ENCODE assay signal across 14 cellular contexts in genomic region chrX:115948018-115948923, GRCh38.
A peak's percentile ranks its signal among the peaks of the same experiment; 100 is the strongest.
DNase-seq lines count a peak whose midpoint lies in the region; ATAC-seq and TF ChIP-seq lines count a peak whose summit lies in the region.
"Had no signal": no experiment of that assay in that cellular context is flagged by ENCODE, and none has a peak within 500 bp of the region (broad histone marks: within the 10 kb centered on the region; RNA-seq: fewer than 3 reads in every experiment).

No MANE protein-coding gene starts in this region.

- peak overlapping the region in 2 of 11 experiments; percentile 34 to 59; a peak in 3 of 22 replicates for H3K9ac ChIP-seq in BLaER1 treated with 17β-estradiol and CSF1 and Interleukin-3, amounts not matched to agents 10 nM and 100 nM
- H3K9ac ChIP-seq in mammary epithelial cell (ENCODE audit: insufficient read depth, low read length) = no peak overlapping the region

- peak; percentile 28 for TF ChIP-seq CTCF in NB4 (IDR thresholded peaks at IDR 0.05; ENCODE audit: low read depth, low read length)
- TF ChIP-seq CTCF in mammary epithelial cell (conservative IDR thresholded peaks at IDR 0.05 in 1 of 2, IDR thresholded peaks at IDR 0.05 in 1 of 2; ENCODE audit: extremely low read depth in 1 of 2, insufficient read depth in 1 of 2, low read depth in 1 of 2, low read length in 2 of 2) = peak; percentile 10 to 40
- no peak for TF ChIP-seq CTCF in type B pancreatic cell (conservative IDR thresholded peaks at IDR 0.05)

- H3K27ac ChIP-seq in BLaER1 treated with 17β-estradiol and CSF1 and Interleukin-3, amounts not matched to agents 10 nM and 100 nM = no peak overlapping the region
- no peak overlapping the region for H3K27ac ChIP-seq in mammary epithelial cell (ENCODE audit: insufficient read depth, low read depth, low read length)
- H3K27ac ChIP-seq: adrenal gland had no signal

- TF ChIP-seq POLR2A in NB4 (IDR thresholded peaks at IDR 0.05; ENCODE audit: extremely low read depth, insufficient read length) = no peak

- 81% methylated on average over 4 of the region's 4 CpGs for WGBS in mammary epithelial cell (ENCODE audit: low coverage, missing lambda C conversion rate)

- intact Hi-C loops in mammary epithelial cell (cut with micrococcal nuclease) = no loop called here

- H3K79me2 ChIP-seq in mammary epithelial cell (ENCODE audit: insufficient read depth, low read length) = peaks cover 6% of the 10 kb centered on the region

- in situ Hi-C loops in mammary epithelial cell (cut with MboI; ENCODE audit: low sequenced_read_pairs in 2 of 2) = no loop called here

- ATAC-seq in GM19395 (IDR thresholded peaks at IDR 0.05; ENCODE audit: unreplicated experiment) (peak; percentile 65), HG02642 (IDR thresholded peaks at IDR 0.05; ENCODE audit: poor library complexity, unreplicated experiment) (no peak)
- ATAC-seq: left ventricle myocardium superior, Panc1 had no signal

- H3K27me3 ChIP-seq in BLaER1 treated with 17β-estradiol and CSF1 and Interleukin-3, amounts not matched to agents 10 nM and 100 nM = peaks cover 34 to 79% (median 71%) of the 10 kb centered on the region in 11 experiments
- no peaks in the 10 kb centered on the region for H3K27me3 ChIP-seq in mammary epithelial cell (ENCODE audit: insufficient read depth, low read length)

- peak overlapping the region in 2 of 10 experiments; percentile 19 to 33; a peak in 1 of 20 replicates for H3K4me3 ChIP-seq in BLaER1 treated with 17β-estradiol and CSF1 and Interleukin-3, amounts not matched to agents 10 nM and 100 nM
- H3K4me3 ChIP-seq in NB4 (ENCODE audit: low read depth, low read length) (no peak overlapping the region), mammary epithelial cell (replicated peaks in 1 of 3; ENCODE audit: insufficient read depth in 1 of 3, low read depth in 2 of 3, low read length in 3 of 3) (no peak overlapping the region)
- H3K4me3 ChIP-seq: adrenal gland had no signal

- CTCF ChIA-PET in mammary epithelial cell (lab: Charles Lee; ENCODE audit: low non-redundant PET) = no interaction called here

- H3K4me2 ChIP-seq in BLaER1 treated with 17β-estradiol and CSF1 and Interleukin-3, amounts not matched to agents 10 nM and 100 nM = peak overlapping the region; percentile 3 to 79 (median 61); a peak in 20 of 22 replicates
- H3K4me2 ChIP-seq in mammary epithelial cell (ENCODE audit: insufficient read depth, low read depth, low read length) = no peak overlapping the region

- no peak overlapping the region for H3K27ac Mint-ChIP-seq in type B pancreatic cell
- H3K27ac Mint-ChIP-seq: B cell had no signal

- dilution Hi-C loops in mammary epithelial cell (cut with HindIII; ENCODE audit: low sequenced_read_pairs) = no loop called here

- no peaks in the 10 kb centered on the region for H3K27me3 Mint-ChIP-seq in type B pancreatic cell
- H3K27me3 Mint-ChIP-seq: B cell had no signal

- no peaks in the 10 kb centered on the region for H3K9me3 Mint-ChIP-seq in type B pancreatic cell

- H3K4me1 Mint-ChIP-seq in type B pancreatic cell (ENCODE audit: unreplicated experiment) = no peaks in the 10 kb centered on the region
- H3K4me1 Mint-ChIP-seq: B cell had no signal

- peaks cover 0 to 41% (median 23%) of the 10 kb centered on the region in 10 experiments; a peak in 12 of 20 replicates for H3K4me1 ChIP-seq in BLaER1 treated with 17β-estradiol and CSF1 and Interleukin-3, amounts not matched to agents 10 nM and 100 nM
- no peaks in the 10 kb centered on the region for H3K4me1 ChIP-seq in mammary epithelial cell (ENCODE audit: insufficient read depth, low read length)
- H3K4me1 ChIP-seq: adrenal gland had no signal

- H3K9me3 ChIP-seq in BLaER1 treated with 17β-estradiol and CSF1 and Interleukin-3, amounts not matched to agents 10 nM and 100 nM (replicated peaks in 1 of 11) = no peaks in the 10 kb centered on the region
- H3K9me3 ChIP-seq in mammary epithelial cell (replicated peaks; ENCODE audit: insufficient read depth, low read length) = no peaks in the 10 kb centered on the region
- H3K9me3 ChIP-seq: adrenal gland had no signal

- BruUV-seq in mammary epithelial cell (replicated peaks; lab: Mats Ljungman, UMichigan) = no TSS peak

- DNase-seq in NB4 (ENCODE audit: low read depth) = peak; percentile 39
- no peak for DNase-seq in mammary epithelial cell
- DNase-seq in type B pancreatic cell (ENCODE audit: extremely low spot score, unreplicated experiment) = no peak
- no peak for DNase-seq in occipital lobe (lab: John Stamatoyannopoulos, UW)
- DNase-seq in MV-4-11 (lab: John Stamatoyannopoulos, UW) = no peak
- DNase-seq: adrenal gland; KG1; left ventricle myocardium superior; stimulated activated CD4-positive, alpha-beta T cell treated with anti-CD3 and anti-CD28 coated beads, Interleukin-4, amount 100 ng/mL, for 1 hour had no signal

- H3K36me3 ChIP-seq in BLaER1 treated with 17β-estradiol and CSF1 and Interleukin-3, amounts not matched to agents 10 nM and 100 nM = no peaks in the 10 kb centered on the region
- no peaks in the 10 kb centered on the region for H3K36me3 ChIP-seq in mammary epithelial cell (ENCODE audit: insufficient read depth, low read length)
- H3K36me3 ChIP-seq: adrenal gland had no signal

- H3K4me3 Mint-ChIP-seq in type B pancreatic cell = no peak overlapping the region
- H3K4me3 Mint-ChIP-seq: B cell had no signal

- H3K36me3 Mint-ChIP-seq in type B pancreatic cell = peaks cover 34% of the 10 kb centered on the region

- H4K20me1 ChIP-seq in BLaER1 treated with 17β-estradiol and CSF1 and Interleukin-3, amounts not matched to agents 10 nM and 100 nM = no peaks in the 10 kb centered on the region
- no peaks in the 10 kb centered on the region for H4K20me1 ChIP-seq in mammary epithelial cell (ENCODE audit: insufficient read depth, low read length)

- H2AFZ ChIP-seq in mammary epithelial cell (ENCODE audit: low read depth, low read length) = no peak overlapping the region
